In the genomic region with DNA sequence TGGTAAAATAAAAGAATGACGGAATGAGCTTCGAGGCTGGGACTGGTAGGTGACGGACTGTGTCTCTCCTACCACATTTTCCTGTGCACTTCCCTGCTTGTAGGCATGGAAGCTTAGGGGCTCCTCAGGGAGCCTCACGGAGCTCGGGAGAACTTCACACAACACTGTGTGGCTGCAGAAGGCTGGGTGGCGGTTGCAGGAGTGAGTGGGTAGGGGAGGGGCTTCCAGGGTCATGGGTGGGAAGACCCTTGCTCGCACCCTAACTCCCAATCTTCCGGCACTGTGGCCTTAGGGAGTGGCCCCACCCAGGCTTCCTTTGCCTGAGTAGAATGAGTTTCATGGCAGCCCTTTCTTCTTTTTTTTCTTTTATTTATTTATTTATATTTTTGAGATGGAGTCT, we compare ENCODE assay signal across 18 cellular contexts.
A peak's percentile ranks its signal among the peaks of the same experiment; 100 is the strongest.
DNase-seq lines count a peak whose midpoint lies in the region; ATAC-seq, FAIRE-seq and TF ChIP-seq lines count a peak whose summit lies in the region.
"Had no signal": no experiment of that assay in that cellular context is flagged by ENCODE, and none has a peak within 500 bp of the region (broad histone marks: within the 10 kb centered on the region; RNA-seq: fewer than 3 reads in every experiment).

No MANE protein-coding gene starts in this region.

- H3K79me2 ChIP-seq in PC-3 (ENCODE audit: low read length) (no peaks in the 10 kb centered on the region), keratinocyte (ENCODE audit: control insufficient read depth, insufficient read depth, low read length) (no peaks in the 10 kb centered on the region)

- peak overlapping the region; percentile 54 for H3K9ac ChIP-seq in PC-3 (ENCODE audit: low read length)
- H3K9ac ChIP-seq in keratinocyte (ENCODE audit: control insufficient read depth, extremely low read depth, insufficient read depth, low read length) = no peak overlapping the region
- H3K9ac ChIP-seq: KMS-11 had no signal

- TF ChIP-seq CTCF in PC-3 (conservative IDR thresholded peaks at IDR 0.05; ENCODE audit: low read depth, low read length) (no peak), body of pancreas (IDR thresholded peaks at IDR 0.05) (no peak), keratinocyte (optimal IDR thresholded peaks at IDR 0.05 in 1 of 3, IDR thresholded peaks at IDR 0.05 in 1 of 3, conservative IDR thresholded peaks at IDR 0.05 in 1 of 3; ENCODE audit: extremely low read depth in 1 of 3, insufficient read depth in 2 of 3, low read length in 3 of 3) (no peak), sigmoid colon (IDR thresholded peaks at IDR 0.05) (no peak), heart right ventricle (IDR thresholded peaks at IDR 0.05) (no peak), gastrocnemius medialis (IDR thresholded peaks at IDR 0.05 in 4 of 5, conservative IDR thresholded peaks at IDR 0.05 in 1 of 5) (no peak), lower lobe of right lung (IDR thresholded peaks at IDR 0.05) (no peak)

- H3K27me3 ChIP-seq in PC-3 (ENCODE audit: low read length) (no peaks in the 10 kb centered on the region), body of pancreas (no peaks in the 10 kb centered on the region), keratinocyte (ENCODE audit: control insufficient read depth, extremely low read depth, insufficient read depth, low read length) (no peaks in the 10 kb centered on the region), sigmoid colon (no peaks in the 10 kb centered on the region), heart right ventricle (peaks cover 0 to 10% (median 0%) of the 10 kb centered on the region in 7 donors), gastrocnemius medialis (no peaks in the 10 kb centered on the region), lower lobe of right lung (ENCODE audit: low read depth) (no peaks in the 10 kb centered on the region)

- no peaks in the 10 kb centered on the region for H3K9me1 ChIP-seq in keratinocyte (ENCODE audit: control insufficient read depth, extremely low read depth, insufficient read depth, low read length)

- no peak for FAIRE-seq in keratinocyte (lab: Jason Lieb, UNC)
- FAIRE-seq: GM12892, GM18507 had no signal

- POLR2A ChIA-PET in PC-3 (lab: Charles Lee; ENCODE audit: unreplicated experiment) = no interaction called here

- DNase-seq in PC-3 (no peak), body of pancreas (peak in 1 of 4 donors; percentile 10), keratinocyte (ENCODE audit: low read depth, low spot score) (no peak), sigmoid colon (peak; percentile 20), heart right ventricle (no peak), gastrocnemius medialis (no peak), lower lobe of right lung (no peak), NCI-H2081 (lab: John Stamatoyannopoulos, UW) (no peak)
- DNase-seq: C1 segment of cervical spinal cord, DMS79, NCI-H187 treated with DMSO at 0.1 percent for 48 hours, NCI-H226, NCI-H524 treated with DMSO at 0.1 percent for 48 hours, SHP77 had no signal

- H3K27ac ChIP-seq in PC-3 (ENCODE audit: low read length) (peak overlapping the region; percentile 93), body of pancreas (peak overlapping the region; percentile 76 to 89 (median 86)), keratinocyte (ENCODE audit: control insufficient read depth, insufficient read depth, low read length) (peak overlapping the region; percentile 97), sigmoid colon (no peak overlapping the region), heart right ventricle (no peak overlapping the region), gastrocnemius medialis (no peak overlapping the region), lower lobe of right lung (no peak overlapping the region)
- H3K27ac ChIP-seq: KMS-11, SK-N-MC had no signal

- H4K20me1 ChIP-seq in PC-3 (ENCODE audit: low read length) (no peaks in the 10 kb centered on the region), keratinocyte (ENCODE audit: control insufficient read depth, extremely low read depth, insufficient read depth, low read length) (no peaks in the 10 kb centered on the region)

- no TSS peak for BruUV-seq in PC-3 (replicated peaks; lab: Mats Ljungman, UMichigan)

- H3K4me1 ChIP-seq in PC-3 (ENCODE audit: insufficient read depth, low read length) (peaks cover 63% of the 10 kb centered on the region), body of pancreas (peaks cover 52% of the 10 kb centered on the region), keratinocyte (ENCODE audit: control insufficient read depth, extremely low read depth, insufficient read depth, low read length) (peaks cover 40% of the 10 kb centered on the region), sigmoid colon (peaks cover 0 to 16% (median 9%) of the 10 kb centered on the region in 4 donors), heart right ventricle (peaks cover 5 to 17% (median 13%) of the 10 kb centered on the region in 9 donors), gastrocnemius medialis (peaks cover 14 to 20% of the 10 kb centered on the region in 2 donors), lower lobe of right lung (peaks cover 31% of the 10 kb centered on the region)

- H3F3A ChIP-seq in PC-3 (ENCODE audit: low read length, unreplicated experiment) = peaks cover 11% of the 10 kb centered on the region

- H3K4me2 ChIP-seq in PC-3 (ENCODE audit: low read length) (peak overlapping the region; percentile 55), keratinocyte (ENCODE audit: control insufficient read depth, extremely low read depth, insufficient read depth, low read depth, low read length) (peak overlapping the region; percentile 29)
- H3K4me2 ChIP-seq: KMS-11 had no signal

- dilution Hi-C loops in keratinocyte (cut with MboI; ENCODE audit: extremely low pct_ligation_motif_present, low sequenced_read_pairs) = no loop called here

- no peak for TF ChIP-seq EP300 in sigmoid colon (IDR thresholded peaks at IDR 0.05)

- ATAC-seq in PC-3 (no peak), body of pancreas (no peak), heart right ventricle (no peak), gastrocnemius medialis (no peak), lower lobe of right lung (no peak)

- no peaks in the 10 kb centered on the region for H3K9me2 ChIP-seq in PC-3 (replicated peaks; ENCODE audit: low read length)

- H3K36me3 ChIP-seq in PC-3 (ENCODE audit: low read depth, low read length) (no peaks in the 10 kb centered on the region), body of pancreas (replicated peaks in 1 of 2; ENCODE audit: insufficient read depth in 1 of 2, low read depth in 2 of 2) (no peaks in the 10 kb centered on the region), keratinocyte (ENCODE audit: control insufficient read depth in 2 of 2, extremely low read depth in 1 of 2, insufficient read depth in 2 of 2, low read length in 2 of 2) (no peaks in the 10 kb centered on the region), sigmoid colon (no peaks in the 10 kb centered on the region), heart right ventricle (no peaks in the 10 kb centered on the region), gastrocnemius medialis (no peaks in the 10 kb centered on the region), lower lobe of right lung (no peaks in the 10 kb centered on the region)

- in situ Hi-C loops in gastrocnemius medialis (cut with MboI; ENCODE audit: low sequenced_read_pairs in 4 of 4) = no loop called here

- CTCF ChIA-PET in PC-3 (lab: Charles Lee) = no interaction called here

- intact Hi-C loops in PC-3 (cut with micrococcal nuclease) (no loop called here), body of pancreas (cut with DNase I) (no loop called here), sigmoid colon (cut with DNase I) (no loop called here), heart right ventricle (cut with DNase I) (no loop called here), gastrocnemius medialis (cut with DNase I; ENCODE audit: low total_unique reads) (no loop called here), lower lobe of right lung (cut with DNase I) (no loop called here)

- H3K9me3 ChIP-seq in PC-3 (ENCODE audit: low read length) (no peaks in the 10 kb centered on the region), body of pancreas (no peaks in the 10 kb centered on the region), keratinocyte (ENCODE audit: control insufficient read depth, low read depth, low read length) (peaks cover 8% of the 10 kb centered on the region), sigmoid colon (peaks cover 0 to 6% (median under 1%) of the 10 kb centered on the region in 4 donors), heart right ventricle (peaks cover 0 to 11% (median 0%) of the 10 kb centered on the region in 11 donors), gastrocnemius medialis (no peaks in the 10 kb centered on the region), lower lobe of right lung (peaks cover 3% of the 10 kb centered on the region)

- TF ChIP-seq POLR2A in body of pancreas (IDR thresholded peaks at IDR 0.05) (no peak), sigmoid colon (IDR thresholded peaks at IDR 0.05) (no peak), gastrocnemius medialis (IDR thresholded peaks at IDR 0.05) (no peak)

- 76 to 77% methylated on average over 8 of the region's 8 CpGs for WGBS in body of pancreas, 2 donors
- WGBS in sigmoid colon, 2 donors = 89 to 94% methylated on average over 8 of the region's 8 CpGs
- WGBS in heart right ventricle, 2 donors = 92 to 93% methylated on average over 8 of the region's 8 CpGs

- H2AFZ ChIP-seq in PC-3 (ENCODE audit: low read length) (no peak overlapping the region), keratinocyte (ENCODE audit: control insufficient read depth, low read length) (no peak overlapping the region)

- peak overlapping the region; percentile 17; the same call in 1 of the 2 replicates for H3K4me3 ChIP-seq in PC-3 (ENCODE audit: low read length)
- H3K4me3 ChIP-seq in body of pancreas = no peak overlapping the region
- H3K4me3 ChIP-seq in keratinocyte (ENCODE audit: control insufficient read depth in 2 of 3, extremely low read depth in 1 of 3, insufficient read depth in 2 of 3, low read depth in 1 of 3, low read length in 3 of 3) = no peak overlapping the region
- no peak overlapping the region for H3K4me3 ChIP-seq in sigmoid colon
- H3K4me3 ChIP-seq in heart right ventricle = no peak overlapping the region
- H3K4me3 ChIP-seq in gastrocnemius medialis = no peak overlapping the region
- no peak overlapping the region for H3K4me3 ChIP-seq in lower lobe of right lung
- H3K4me3 ChIP-seq: SK-N-MC had no signal

Comparison
In these comparisons a context has a peak if more than half of its experiments do, and no peak if none do; other contexts are left out.
1. H3K27ac ChIP-seq: peak in PC-3 (single experiment), body of pancreas (4 of 4) and keratinocyte (single experiment); none in sigmoid colon (0 of 4), heart right ventricle (0 of 10), gastrocnemius medialis (0 of 4) and lower lobe of right lung (single experiment).